22 cellular contexts compared by ENCODE assay signal in genomic region chr12:10633541-10633940, GRCh38. TPM values are rescaled to one million over a fixed set of nuclear protein-coding genes. Genes with fewer than 3 reads are reported as not detected.
"Had no signal": no experiment of that assay in that cellular context is flagged by ENCODE, and none has a peak within 500 bp of the region (broad histone marks: within the 10 kb centered on the region; RNA-seq: fewer than 3 reads in every experiment).

No MANE protein-coding gene starts in this region.

- ATAC-seq: left cardiac atrium; left lung; lower lobe of right lung; naive thymus-derived CD4-positive, alpha-beta T cell; natural killer cell treated with Interleukin-12 subunit alpha and Interleukin-12 subunit beta and Interleukin-15 and Interleukin-18, amount 100 ng/mL, for 72 hours; right lobe of liver; stimulated activated effector memory CD8-positive, alpha-beta T cell treated with anti-CD3 and anti-CD28 coated beads, Interleukin-12 subunit alpha, Interleukin-12 subunit beta, amount 100 ng/mL, for 72 hours; upper lobe of right lung had no signal

- H3K4me3 Mint-ChIP-seq: naive thymus-derived CD4-positive, alpha-beta T cell; natural killer cell treated with Interleukin-12 subunit alpha and Interleukin-12 subunit beta and Interleukin-15 and Interleukin-18, amount 100 ng/mL, for 72 hours; stimulated activated effector memory CD8-positive, alpha-beta T cell treated with anti-CD3 and anti-CD28 coated beads, Interleukin-12 subunit alpha, Interleukin-12 subunit beta, amount 100 ng/mL, for 72 hours; stimulated activated naive CD8-positive, alpha-beta T cell treated with anti-CD3 and anti-CD28 coated beads, Interleukin-15, Interleukin-2, amounts not matched to agents 100 ng/mL and 50 ng/mL, for 24 hours had no signal

- H3K27me3 ChIP-seq: left lung, ovary, right atrium auricular region, right lobe of liver, spleen, tibial nerve, upper lobe of right lung had no signal

- H3K9me3 ChIP-seq: left lung, lower lobe of right lung, ovary, right atrium auricular region, right lobe of liver, spleen, tibial nerve, upper lobe of right lung had no signal

- H3K27me3 Mint-ChIP-seq: progenitor cell of endocrine pancreas; stimulated activated naive CD8-positive, alpha-beta T cell treated with anti-CD3 and anti-CD28 coated beads, Interleukin-15, Interleukin-2, amounts not matched to agents 100 ng/mL and 50 ng/mL, for 24 hours had no signal

- H3K4me1 ChIP-seq: left lung, lower lobe of right lung, right atrium auricular region, right lobe of liver, spleen, tibial nerve, upper lobe of right lung had no signal

- H3K4me3 ChIP-seq: left lung, lower lobe of right lung, ovary, right atrium auricular region, right lobe of liver, skin epidermis, spleen, tibial nerve, upper lobe of right lung had no signal

- H3K27ac ChIP-seq: left lung, lower lobe of right lung, ovary, right atrium auricular region, right lobe of liver, skin epidermis, spleen, tibial nerve, upper lobe of right lung had no signal

- H3K36me3 Mint-ChIP-seq: naive thymus-derived CD4-positive, alpha-beta T cell; stimulated activated effector memory CD8-positive, alpha-beta T cell treated with anti-CD3 and anti-CD28 coated beads, Interleukin-12 subunit alpha, Interleukin-12 subunit beta, amount 100 ng/mL, for 72 hours had no signal

- H3K9me3 Mint-ChIP-seq: natural killer cell treated with Interleukin-12 subunit alpha and Interleukin-12 subunit beta and Interleukin-15 and Interleukin-18, amount 100 ng/mL, for 72 hours; stimulated activated effector memory CD8-positive, alpha-beta T cell treated with anti-CD3 and anti-CD28 coated beads, Interleukin-12 subunit alpha, Interleukin-12 subunit beta, amount 100 ng/mL, for 72 hours; stimulated activated naive CD8-positive, alpha-beta T cell treated with anti-CD3 and anti-CD28 coated beads, Interleukin-15, Interleukin-2, amounts not matched to agents 100 ng/mL and 50 ng/mL, for 24 hours had no signal

- H3K36me3 ChIP-seq: left lung, lower lobe of right lung, ovary, right atrium auricular region, right lobe of liver, spleen, tibial nerve, upper lobe of right lung had no signal

- H3K4me1 Mint-ChIP-seq: naive thymus-derived CD4-positive, alpha-beta T cell; stimulated activated effector memory CD8-positive, alpha-beta T cell treated with anti-CD3 and anti-CD28 coated beads, Interleukin-12 subunit alpha, Interleukin-12 subunit beta, amount 100 ng/mL, for 72 hours had no signal

- H3K27ac Mint-ChIP-seq: naive thymus-derived CD4-positive, alpha-beta T cell; natural killer cell treated with Interleukin-12 subunit alpha and Interleukin-12 subunit beta and Interleukin-15 and Interleukin-18, amount 100 ng/mL, for 72 hours; progenitor cell of endocrine pancreas; stimulated activated effector memory CD8-positive, alpha-beta T cell treated with anti-CD3 and anti-CD28 coated beads, Interleukin-12 subunit alpha, Interleukin-12 subunit beta, amount 100 ng/mL, for 72 hours; stimulated activated naive CD8-positive, alpha-beta T cell treated with anti-CD3 and anti-CD28 coated beads, Interleukin-15, Interleukin-2, amounts not matched to agents 100 ng/mL and 50 ng/mL, for 24 hours had no signal

- DNase-seq: hippocampal formation; kidney glomerular epithelial cell; left cardiac atrium; left lung; lower lobe of right lung; mammary epithelial cell; mesenchymal stem cell; naive thymus-derived CD4-positive, alpha-beta T cell; ovary; right lobe of liver; spleen; stimulated activated CD4-positive, alpha-beta T cell treated with anti-CD3 and anti-CD28 coated beads, Interleukin-4, amount 100 ng/mL, for 24 hours; stimulated activated naive CD4-positive, alpha-beta T cell; substantia nigra; upper lobe of right lung had no signal

RNA-seq across cellular contexts. Expression of gene STYK1, which starts 40.3 kb away (rescaled TPM):
- total RNA-seq: right lobe of liver had no signal
- polyA plus RNA-seq: naive thymus-derived CD4-positive, alpha-beta T cell had no signal
